Comparison of ENCODE assay signal across 31 cellular contexts in the genomic region with DNA sequence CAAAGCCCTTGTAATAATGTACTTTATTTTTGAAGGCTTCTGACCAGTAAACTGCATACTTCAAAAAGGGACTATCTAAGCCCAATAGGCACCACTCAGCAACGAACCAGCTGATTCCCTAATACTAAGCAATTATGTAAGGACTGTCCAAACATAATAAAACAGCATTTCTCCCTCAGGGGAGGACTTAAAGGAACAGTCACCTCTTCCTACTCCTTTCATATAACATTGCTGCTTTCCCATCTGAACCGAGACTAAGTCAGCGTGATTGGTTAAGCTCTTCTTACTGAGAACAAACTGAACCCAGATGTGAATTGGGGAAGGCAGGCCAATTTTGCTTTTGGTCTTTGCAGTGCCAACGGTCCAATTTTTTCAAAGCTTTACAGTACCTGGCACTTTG.
"Had no signal": no experiment of that assay in that cellular context is flagged by ENCODE, and none has a peak within 500 bp of the region (broad histone marks: within the 10 kb centered on the region; RNA-seq: fewer than 3 reads in every experiment).

No MANE protein-coding gene starts in this region.

- H3K27me3 Mint-ChIP-seq: activated CD4-positive, alpha-beta memory T cell treated with anti-CD3 and anti-CD28 coated beads for 36 hours; activated CD4-positive, alpha-beta T cell treated with anti-CD3 and anti-CD28 coated beads, Interleukin-2, amount 10 ng/mL, durations not matched to agents 24 days and 14 days; activated naive CD8-positive, alpha-beta T cell treated with anti-CD3 and anti-CD28 coated beads for 36 hours; naive B cell; T-helper 17 cell had no signal

- ATAC-seq: gastrocnemius medialis, left cardiac atrium, left ventricle myocardium superior, pancreas, right cardiac atrium, T-helper 17 cell, upper lobe of right lung had no signal

- H3K36me3 Mint-ChIP-seq: activated CD4-positive, alpha-beta memory T cell treated with anti-CD3 and anti-CD28 coated beads for 36 hours had no signal

- H3K4me1 Mint-ChIP-seq: activated CD4-positive, alpha-beta T cell treated with anti-CD3 and anti-CD28 coated beads, Interleukin-2, amount 10 ng/mL, durations not matched to agents 24 days and 14 days; activated naive CD8-positive, alpha-beta T cell treated with anti-CD3 and anti-CD28 coated beads for 36 hours; brain; mesothelial cell of epicardium; naive B cell; neural crest cell; T-helper 17 cell had no signal

- H3K27ac Mint-ChIP-seq: activated CD4-positive, alpha-beta memory T cell treated with anti-CD3 and anti-CD28 coated beads for 36 hours; activated CD4-positive, alpha-beta T cell treated with anti-CD3 and anti-CD28 coated beads, Interleukin-2, amount 10 ng/mL, durations not matched to agents 24 days and 14 days; activated naive CD4-positive, alpha-beta T cell treated with anti-CD3 and anti-CD28 coated beads for 36 hours; activated naive CD8-positive, alpha-beta T cell treated with anti-CD3 and anti-CD28 coated beads for 36 hours; activated T-helper 1 cell treated with anti-CD3 and anti-CD28 coated beads, Interleukin-12 subunit alpha, Interleukin-12 subunit beta, Interleukin-2, Interleukin-4 antibody, amounts not matched to agents 30 ng/mL and 10 ng/mL and 1 ng/mL, durations not matched to agents 14 hours and 24 hours and 36 hours; brain; mesothelial cell of epicardium; naive B cell; T-helper 17 cell had no signal

- DNase-seq: activated CD4-positive, alpha-beta memory T cell treated with anti-CD3 and anti-CD28 coated beads for 36 hours; activated CD4-positive, alpha-beta T cell treated with anti-CD3 and anti-CD28 coated beads, Interleukin-2, amount 10 ng/mL, durations not matched to agents 24 days and 14 days; activated CD4-positive, CD25-positive, alpha-beta regulatory T cell treated with anti-CD3 and anti-CD28 coated beads, Interleukin-2, amount 50 U/mL, for 72 hours; activated CD8-positive, alpha-beta memory T cell treated with anti-CD3 and anti-CD28 coated beads, Interleukin-2, amount 50 U/mL, for 4 hours; activated effector memory CD4-positive, alpha-beta T cell treated with anti-CD3 and anti-CD28 coated beads, Interleukin-2, amount 50 U/mL, for 16 hours; activated naive CD4-positive, alpha-beta T cell treated with anti-CD3 and anti-CD28 coated beads for 36 hours; activated naive CD8-positive, alpha-beta T cell treated with anti-CD3 and anti-CD28 coated beads for 36 hours; activated T-cell treated with anti-CD3 and anti-CD28 coated beads, Interleukin-2, amount 50 U/mL, for 1 hour; cerebellar nuclear complex; colonic mucosa; dorsolateral prefrontal cortex; effector memory CD4-positive, alpha-beta T cell; erythroblast; gastrocnemius medialis; glutamatergic neuron; left cardiac atrium; left ventricle myocardium superior; mammary epithelial cell; naive B cell; nucleus accumbens; pancreas; right cardiac atrium; stimulated activated naive CD4-positive, alpha-beta T cell; T-helper 17 cell; T1000; tibial artery; upper lobe of right lung had no signal

- H3K4me3 Mint-ChIP-seq: activated CD4-positive, alpha-beta memory T cell treated with anti-CD3 and anti-CD28 coated beads for 36 hours; activated CD4-positive, alpha-beta T cell treated with anti-CD3 and anti-CD28 coated beads, Interleukin-2, amount 10 ng/mL, durations not matched to agents 24 days and 14 days; activated naive CD4-positive, alpha-beta T cell treated with anti-CD3 and anti-CD28 coated beads for 36 hours; activated naive CD8-positive, alpha-beta T cell treated with anti-CD3 and anti-CD28 coated beads for 36 hours; activated T-helper 1 cell treated with anti-CD3 and anti-CD28 coated beads, Interleukin-12 subunit alpha, Interleukin-12 subunit beta, Interleukin-2, Interleukin-4 antibody, amounts not matched to agents 30 ng/mL and 10 ng/mL and 1 ng/mL, durations not matched to agents 14 hours and 24 hours and 36 hours; brain; mesothelial cell of epicardium; naive B cell; neural crest cell; T-helper 17 cell had no signal
